1 cellular context compared by ENCODE assay signal in genomic region chr14:31261859-31262739, GRCh38.
TF ChIP-seq lines count a peak whose summit lies in the region.

No MANE protein-coding gene starts in this region.

TF ChIP-seq in GM12878, 131 proteins besides CTCF, POLR2A, EP300 and RAD21 (continued from another document):
- TF ChIP-seq, protein P1, sequence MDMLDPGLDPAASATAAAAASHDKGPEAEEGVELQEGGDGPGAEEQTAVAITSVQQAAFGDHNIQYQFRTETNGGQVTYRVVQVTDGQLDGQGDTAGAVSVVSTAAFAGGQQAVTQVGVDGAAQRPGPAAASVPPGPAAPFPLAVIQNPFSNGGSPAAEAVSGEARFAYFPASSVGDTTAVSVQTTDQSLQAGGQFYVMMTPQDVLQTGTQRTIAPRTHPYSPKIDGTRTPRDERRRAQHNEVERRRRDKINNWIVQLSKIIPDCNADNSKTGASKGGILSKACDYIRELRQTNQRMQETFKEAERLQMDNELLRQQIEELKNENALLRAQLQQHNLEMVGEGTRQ (IDR thresholded peaks at IDR 0.05; ENCODE audit: borderline replicate concordance, low read depth, low read length), result peak; percentile 29; the same call in 1 of the 2 replicates
- TF ChIP-seq, protein P2, sequence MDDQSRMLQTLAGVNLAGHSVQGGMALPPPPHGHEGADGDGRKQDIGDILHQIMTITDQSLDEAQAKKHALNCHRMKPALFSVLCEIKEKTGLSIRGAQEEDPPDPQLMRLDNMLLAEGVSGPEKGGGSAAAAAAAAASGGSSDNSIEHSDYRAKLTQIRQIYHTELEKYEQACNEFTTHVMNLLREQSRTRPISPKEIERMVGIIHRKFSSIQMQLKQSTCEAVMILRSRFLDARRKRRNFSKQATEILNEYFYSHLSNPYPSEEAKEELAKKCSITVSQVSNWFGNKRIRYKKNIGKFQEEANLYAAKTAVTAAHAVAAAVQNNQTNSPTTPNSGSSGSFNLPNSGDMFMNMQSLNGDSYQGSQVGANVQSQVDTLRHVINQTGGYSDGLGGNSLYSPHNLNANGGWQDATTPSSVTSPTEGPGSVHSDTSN (IDR thresholded peaks at IDR 0.05; ENCODE audit: insufficient replicate concordance, low read depth, low read length), result peak; percentile 73
- TF ChIP-seq NBN (IDR thresholded peaks at IDR 0.05) (no peak), RELB (IDR thresholded peaks at IDR 0.05; ENCODE audit: low read depth) (0 out of 2 replicates have a peak, but pooled peaks have one; percentile 11), IKZF2 (IDR thresholded peaks at IDR 0.05) (peak in 1 of 2 experiments; percentile 41; a peak in 2 of 4 replicates), CBX3 (IDR thresholded peaks at IDR 0.05; ENCODE audit: borderline replicate concordance, low read depth) (no peak), TARDBP (IDR thresholded peaks at IDR 0.05; ENCODE audit: borderline replicate concordance) (no peak), IRF4 (IDR thresholded peaks at IDR 0.05; ENCODE audit: low read depth, low read length) (no peak), HDAC6 (IDR thresholded peaks at IDR 0.05; ENCODE audit: unreplicated experiment) (no peak), TCF7 (IDR thresholded peaks at IDR 0.05; ENCODE audit: borderline replicate concordance) (no peak), SIN3A (IDR thresholded peaks at IDR 0.05; ENCODE audit: low read depth, low read length) (no peak), CHD2 (IDR thresholded peaks at IDR 0.05; ENCODE audit: borderline replicate concordance, low read depth, low read length) (no peak)
- TF ChIP-seq, protein P3, sequence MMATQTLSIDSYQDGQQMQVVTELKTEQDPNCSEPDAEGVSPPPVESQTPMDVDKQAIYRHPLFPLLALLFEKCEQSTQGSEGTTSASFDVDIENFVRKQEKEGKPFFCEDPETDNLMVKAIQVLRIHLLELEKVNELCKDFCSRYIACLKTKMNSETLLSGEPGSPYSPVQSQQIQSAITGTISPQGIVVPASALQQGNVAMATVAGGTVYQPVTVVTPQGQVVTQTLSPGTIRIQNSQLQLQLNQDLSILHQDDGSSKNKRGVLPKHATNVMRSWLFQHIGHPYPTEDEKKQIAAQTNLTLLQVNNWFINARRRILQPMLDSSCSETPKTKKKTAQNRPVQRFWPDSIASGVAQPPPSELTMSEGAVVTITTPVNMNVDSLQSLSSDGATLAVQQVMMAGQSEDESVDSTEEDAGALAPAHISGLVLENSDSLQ (IDR thresholded peaks at IDR 0.05), result peak; percentile 93
